8 cellular contexts compared by ENCODE assay signal in genomic region chr14:32896979-32897723, GRCh38. TPM values are rescaled to one million over a fixed set of nuclear protein-coding genes. Genes with fewer than 3 reads are reported as not detected.
DNase-seq lines count a peak whose midpoint lies in the region; ATAC-seq and TF ChIP-seq lines count a peak whose summit lies in the region.

No MANE protein-coding gene starts in this region.

- H3K36me3 Mint-ChIP-seq in type B pancreatic cell, result no peaks in the 10 kb centered on the region

- H3K27ac ChIP-seq in PC-9, result no peak overlapping the region
- peak overlapping the region; percentile 10 to 77 (median 64) for H3K27ac ChIP-seq in esophagus squamous epithelium
- peak overlapping the region; percentile 30 for H3K27ac ChIP-seq in osteoblast (ENCODE audit: low read depth, low read length)

- no peaks in the 10 kb centered on the region for H3K36me3 ChIP-seq in PC-9 (ENCODE audit: low read depth)
- no peaks in the 10 kb centered on the region for H3K36me3 ChIP-seq in esophagus squamous epithelium
- no peaks in the 10 kb centered on the region for H3K36me3 ChIP-seq in osteoblast (ENCODE audit: insufficient read depth, low read length)

- peak overlapping the region; percentile 95 for H2AFZ ChIP-seq in PC-9
- peak overlapping the region; percentile 93 for H2AFZ ChIP-seq in osteoblast (ENCODE audit: low read length)

- BruUV-seq in PC-9 (replicated peaks; lab: Mats Ljungman, UMichigan), result no TSS peak

- no peak for TF ChIP-seq POLR2A in esophagus squamous epithelium (IDR thresholded peaks at IDR 0.05)

- H3K9me3 ChIP-seq in PC-9 (ENCODE audit: insufficient read depth, low read depth), result no peaks in the 10 kb centered on the region
- H3K9me3 ChIP-seq in esophagus squamous epithelium, result no peaks in the 10 kb centered on the region
- no peaks in the 10 kb centered on the region for H3K9me3 ChIP-seq in osteoblast (ENCODE audit: low read depth, low read length)

- H3F3A ChIP-seq in PC-9 (ENCODE audit: insufficient read depth, low read depth), result no peaks in the 10 kb centered on the region

- no peak overlapping the region for H3K27ac Mint-ChIP-seq in type B pancreatic cell

- no peaks in the 10 kb centered on the region for H3K4me1 Mint-ChIP-seq in type B pancreatic cell (ENCODE audit: unreplicated experiment)

- H3K4me2 ChIP-seq in PC-9 (peak overlapping the region; percentile 77), osteoblast (ENCODE audit: insufficient read depth, low read length) (peak overlapping the region; percentile 80)

- TF ChIP-seq CTCF in PC-9 (conservative IDR thresholded peaks at IDR 0.05) (no peak), esophagus squamous epithelium (IDR thresholded peaks at IDR 0.05) (no peak), osteoblast (IDR thresholded peaks at IDR 0.05; ENCODE audit: extremely low read depth, low read depth, low read length) (no peak), type B pancreatic cell (conservative IDR thresholded peaks at IDR 0.05) (no peak)

- H3K4me1 ChIP-seq in PC-9 (replicated peaks; ENCODE audit: insufficient read depth) (no peaks in the 10 kb centered on the region), esophagus squamous epithelium (peaks cover 0 to 3% (median 0%) of the 10 kb centered on the region in 3 donors), osteoblast (ENCODE audit: insufficient read depth, low read length) (peaks cover 7% of the 10 kb centered on the region)

- ATAC-seq in GM19324 (IDR thresholded peaks at IDR 0.05; ENCODE audit: low FRiP score, unreplicated experiment) (no peak), GM19463 (IDR thresholded peaks at IDR 0.05; ENCODE audit: unreplicated experiment) (no peak)

- no peaks in the 10 kb centered on the region for H3K27me3 Mint-ChIP-seq in type B pancreatic cell

- H3K4me3 ChIP-seq in PC-9 (peak overlapping the region; percentile 61), esophagus squamous epithelium (peak overlapping the region; percentile 17 to 67 (median 42)), osteoblast (ENCODE audit: insufficient read depth, low read length) (peak overlapping the region; percentile 72)

- H3K9me2 ChIP-seq in PC-9 (ENCODE audit: insufficient read depth), result no peaks in the 10 kb centered on the region

- intact Hi-C loops in PC-9 (cut with micrococcal nuclease; ENCODE audit: unreplicated experiment) (no loop called here), esophagus squamous epithelium (cut with DNase I) (no loop called here)

- H4K20me1 ChIP-seq in PC-9 (ENCODE audit: insufficient read depth) (no peaks in the 10 kb centered on the region), osteoblast (ENCODE audit: insufficient read depth, low read length) (no peaks in the 10 kb centered on the region)

- CTCF ChIA-PET in PC-9 (lab: Charles Lee), result no interaction called here

- peak; percentile 45 for DNase-seq in Daoy (ENCODE audit: low read depth)
- DNase-seq in PC-9, result no peak
- no peak for DNase-seq in esophagus squamous epithelium (lab: John Stamatoyannopoulos, UW)
- DNase-seq in osteoblast (ENCODE audit: insufficient read length, low spot score, missing footprints), result no peak
- no peak for DNase-seq in type B pancreatic cell (ENCODE audit: extremely low spot score, unreplicated experiment)
- DNase-seq in NCI-H446 treated with DMSO at 0.1 percent for 48 hours (lab: John Stamatoyannopoulos, UW), result no peak

- no peaks in the 10 kb centered on the region for H3K9me3 Mint-ChIP-seq in type B pancreatic cell

- WGBS in esophagus squamous epithelium, 2 donors, result 31 to 35% methylated on average over 11 of the region's 11 CpGs

- H3K4me3 Mint-ChIP-seq in type B pancreatic cell, result no peak overlapping the region

- no peaks in the 10 kb centered on the region for H3K27me3 ChIP-seq in PC-9 (ENCODE audit: insufficient read depth, low read depth)
- H3K27me3 ChIP-seq in esophagus squamous epithelium, result no peaks in the 10 kb centered on the region
- peaks cover under 1% of the 10 kb centered on the region for H3K27me3 ChIP-seq in osteoblast (ENCODE audit: insufficient read depth, low read length)

- POLR2A ChIA-PET in PC-9 (lab: Charles Lee; ENCODE audit: unreplicated experiment), result no interaction called here

- H3K79me2 ChIP-seq in PC-9 (ENCODE audit: low read depth), result no peaks in the 10 kb centered on the region
- H3K79me2 ChIP-seq in osteoblast (ENCODE audit: insufficient read depth, low read length), result no peaks in the 10 kb centered on the region

RNA-seq across cellular contexts. Expression of gene NPAS3, which starts 41.5 kb away (rescaled TPM):
- 1.5 and 1.9 TPM in 2 replicates for total RNA-seq in Daoy (2014; rRNA removed; shearing (Covaris generic))
- total RNA-seq in PC-9 (2021) (not detected in 2 replicates), esophagus squamous epithelium (1 to 10 TPM in 1 of 4 donors, under 1 TPM in 2, not detected in 1; 0.13 to 1.1 (median 0.47) TPM), osteoblast (0.59 and 0.72 TPM in 2 replicates), type B pancreatic cell (ENCODE audit: low replicate concordance) (3.4 and 8.7 TPM in 2 replicates)
